Comparison of ENCODE assay signal across 1 cellular context in genomic region chr7:30870821-30871518, GRCh38.
TF ChIP-seq lines count a peak whose summit lies in the region.

No MANE protein-coding gene starts in this region.

TF ChIP-seq in GM23338, 12 proteins besides CTCF, POLR2A, EP300 and RAD21 (continued from another document):
- TF ChIP-seq ZNF114 (CRISPR knock-in tag; IDR thresholded peaks at IDR 0.05): no peak
TF ChIP-seq in GM23338: peak in this region for 0.
